1 cellular context compared by ENCODE assay signal in the genomic region with DNA sequence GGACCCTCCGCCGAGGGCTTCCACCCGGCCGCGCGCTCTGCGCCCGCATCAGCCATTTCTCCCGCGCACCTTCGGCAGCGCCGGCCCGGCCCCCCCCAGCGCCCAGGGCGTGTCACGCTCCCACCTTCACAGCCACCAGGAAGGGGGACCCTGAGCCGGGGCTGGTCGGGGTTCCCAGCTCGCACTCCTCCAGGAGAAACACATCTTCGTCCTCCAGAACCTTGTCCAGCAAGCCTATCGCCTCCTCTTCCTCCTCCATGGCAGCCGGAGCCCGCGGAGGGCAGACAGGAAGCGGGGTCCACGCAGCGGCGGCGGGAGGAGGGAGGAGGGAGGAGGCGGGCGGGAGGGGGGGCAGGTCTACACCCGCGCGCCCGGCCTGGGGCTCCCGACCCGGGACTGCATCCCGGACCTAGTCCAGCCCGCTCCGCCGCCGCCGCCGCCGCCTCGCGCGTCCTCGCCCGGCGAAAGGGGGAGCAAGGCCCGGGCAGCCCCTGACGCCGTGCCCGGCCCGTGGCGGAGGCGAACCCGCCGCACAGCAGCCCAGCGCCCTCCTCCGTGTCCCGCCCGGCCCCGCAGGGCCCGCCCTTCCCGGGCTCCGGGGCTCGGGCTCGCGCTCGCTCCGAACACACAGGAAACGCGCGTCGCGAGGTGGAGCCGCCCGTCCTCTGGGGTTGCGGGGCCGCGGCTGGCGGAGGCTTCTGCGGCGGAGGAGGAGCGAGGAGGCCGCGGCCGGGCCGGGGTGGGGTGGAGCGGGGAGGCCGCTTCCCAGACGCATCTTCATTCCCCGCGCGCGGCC.
TF ChIP-seq lines count a peak whose summit lies in the region.

No MANE protein-coding gene starts in this region.

TF ChIP-seq in HEK293, 187 proteins besides CTCF, POLR2A, EP300 and RAD21 (continued from another document and continues in another):
- TF ChIP-seq REST (tag by site-specific recombination; IDR thresholded peaks at IDR 0.05), result no peak
- TF ChIP-seq, protein P1, sequence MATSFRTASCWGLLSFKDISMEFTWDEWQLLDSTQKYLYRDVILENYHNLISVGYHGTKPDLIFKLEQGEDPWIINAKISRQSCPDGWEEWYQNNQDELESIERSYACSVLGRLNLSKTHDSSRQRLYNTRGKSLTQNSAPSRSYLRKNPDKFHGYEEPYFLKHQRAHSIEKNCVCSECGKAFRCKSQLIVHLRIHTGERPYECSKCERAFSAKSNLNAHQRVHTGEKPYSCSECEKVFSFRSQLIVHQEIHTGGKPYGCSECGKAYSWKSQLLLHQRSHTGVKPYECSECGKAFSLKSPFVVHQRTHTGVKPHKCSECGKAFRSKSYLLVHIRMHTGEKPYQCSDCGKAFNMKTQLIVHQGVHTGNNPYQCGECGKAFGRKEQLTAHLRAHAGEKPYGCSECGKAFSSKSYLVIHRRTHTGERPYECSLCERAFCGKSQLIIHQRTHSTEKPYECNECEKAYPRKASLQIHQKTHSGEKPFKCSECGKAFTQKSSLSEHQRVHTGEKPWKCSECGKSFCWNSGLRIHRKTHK (tag by site-specific recombination; IDR thresholded peaks at IDR 0.05), result no peak
- no peak for TF ChIP-seq ZSCAN16 (tag by site-specific recombination; IDR thresholded peaks at IDR 0.05)
- TF ChIP-seq ZNF184 (tag by site-specific recombination; IDR thresholded peaks at IDR 0.05), result no peak
- no peak for TF ChIP-seq ZNF600 (tag by site-specific recombination; IDR thresholded peaks at IDR 0.05)
- no peak for TF ChIP-seq ZNF521 (tag by site-specific recombination; IDR thresholded peaks at IDR 0.05)
- TF ChIP-seq YY1 (tag by site-specific recombination; IDR thresholded peaks at IDR 0.05), result peak; percentile 56; the same call in 1 of the 2 replicates
- TF ChIP-seq KLF16 (tag by site-specific recombination; IDR thresholded peaks at IDR 0.05), result no peak
- no peak for TF ChIP-seq ZEB2 (tag by site-specific recombination; IDR thresholded peaks at IDR 0.05)
- no peak for TF ChIP-seq ZFP37 (tag by site-specific recombination; IDR thresholded peaks at IDR 0.05)
- TF ChIP-seq ZNF530 (tag by site-specific recombination; IDR thresholded peaks at IDR 0.05; ENCODE audit: low read depth), result no peak
- TF ChIP-seq, protein P2, sequence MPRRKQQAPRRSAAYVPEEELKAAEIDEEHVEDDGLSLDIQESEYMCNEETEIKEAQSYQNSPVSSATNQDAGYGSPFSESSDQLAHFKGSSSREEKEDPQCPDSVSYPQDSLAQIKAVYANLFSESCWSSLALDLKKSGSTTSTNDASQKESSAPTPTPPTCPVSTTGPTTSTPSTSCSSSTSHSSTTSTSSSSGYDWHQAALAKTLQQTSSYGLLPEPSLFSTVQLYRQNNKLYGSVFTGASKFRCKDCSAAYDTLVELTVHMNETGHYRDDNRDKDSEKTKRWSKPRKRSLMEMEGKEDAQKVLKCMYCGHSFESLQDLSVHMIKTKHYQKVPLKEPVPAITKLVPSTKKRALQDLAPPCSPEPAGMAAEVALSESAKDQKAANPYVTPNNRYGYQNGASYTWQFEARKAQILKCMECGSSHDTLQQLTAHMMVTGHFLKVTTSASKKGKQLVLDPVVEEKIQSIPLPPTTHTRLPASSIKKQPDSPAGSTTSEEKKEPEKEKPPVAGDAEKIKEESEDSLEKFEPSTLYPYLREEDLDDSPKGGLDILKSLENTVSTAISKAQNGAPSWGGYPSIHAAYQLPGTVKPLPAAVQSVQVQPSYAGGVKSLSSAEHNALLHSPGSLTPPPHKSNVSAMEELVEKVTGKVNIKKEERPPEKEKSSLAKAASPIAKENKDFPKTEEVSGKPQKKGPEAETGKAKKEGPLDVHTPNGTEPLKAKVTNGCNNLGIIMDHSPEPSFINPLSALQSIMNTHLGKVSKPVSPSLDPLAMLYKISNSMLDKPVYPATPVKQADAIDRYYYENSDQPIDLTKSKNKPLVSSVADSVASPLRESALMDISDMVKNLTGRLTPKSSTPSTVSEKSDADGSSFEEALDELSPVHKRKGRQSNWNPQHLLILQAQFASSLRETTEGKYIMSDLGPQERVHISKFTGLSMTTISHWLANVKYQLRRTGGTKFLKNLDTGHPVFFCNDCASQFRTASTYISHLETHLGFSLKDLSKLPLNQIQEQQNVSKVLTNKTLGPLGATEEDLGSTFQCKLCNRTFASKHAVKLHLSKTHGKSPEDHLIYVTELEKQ (tag by site-specific recombination; IDR thresholded peaks at IDR 0.05; ENCODE audit: borderline replicate concordance), result no peak
- 0 out of 2 replicates have a peak, but pooled peaks have one; percentile 36 for TF ChIP-seq ZBTB10 (tag by site-specific recombination; IDR thresholded peaks at IDR 0.05)
- TF ChIP-seq ZNF548 (tag by site-specific recombination; IDR thresholded peaks at IDR 0.05), result no peak
- TF ChIP-seq REPIN1 (tag by site-specific recombination; IDR thresholded peaks at IDR 0.05; ENCODE audit: low read depth), result no peak
- TF ChIP-seq ZNF266 (tag by site-specific recombination; IDR thresholded peaks at IDR 0.05; ENCODE audit: low read depth), result no peak
- TF ChIP-seq ATF2 (tag by site-specific recombination; IDR thresholded peaks at IDR 0.05; ENCODE audit: low read depth), result no peak
- no peak for TF ChIP-seq ZNF202 (tag by site-specific recombination; IDR thresholded peaks at IDR 0.05; ENCODE audit: borderline replicate concordance)
- no peak for TF ChIP-seq RBAK (tag by site-specific recombination; IDR thresholded peaks at IDR 0.05)
- no peak for TF ChIP-seq KLF10 (tag by site-specific recombination; IDR thresholded peaks at IDR 0.05)
- TF ChIP-seq ZNF426 (tag by site-specific recombination; IDR thresholded peaks at IDR 0.05), result no peak
- no peak for TF ChIP-seq ZNF747 (tag by site-specific recombination; IDR thresholded peaks at IDR 0.05)
- no peak for TF ChIP-seq ZNF24 (tag by site-specific recombination; IDR thresholded peaks at IDR 0.05)
- no peak for TF ChIP-seq ZFP41 (tag by site-specific recombination; IDR thresholded peaks at IDR 0.05; ENCODE audit: borderline replicate concordance)
- TF ChIP-seq, protein P3, sequence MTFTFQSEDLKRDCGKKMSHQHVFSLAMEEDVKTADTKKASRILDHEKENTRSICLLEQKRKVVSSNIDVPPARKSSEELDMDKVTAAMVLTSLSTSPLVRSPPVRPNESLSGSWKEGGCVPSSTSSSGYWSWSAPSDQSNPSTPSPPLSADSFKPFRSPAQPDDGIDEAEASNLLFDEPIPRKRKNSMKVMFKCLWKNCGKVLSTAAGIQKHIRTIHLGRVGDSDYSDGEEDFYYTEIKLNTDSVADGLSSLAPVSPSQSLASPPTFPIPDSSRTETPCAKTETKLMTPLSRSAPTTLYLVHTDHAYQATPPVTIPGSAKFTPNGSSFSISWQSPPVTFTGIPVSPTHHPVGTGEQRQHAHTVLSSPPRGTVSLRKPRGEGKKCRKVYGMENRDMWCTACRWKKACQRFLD (tag by site-specific recombination; IDR thresholded peaks at IDR 0.05), result no peak
- TF ChIP-seq ZNF274 (IDR thresholded peaks at IDR 0.05; ENCODE audit: low read length), result no peak
- TF ChIP-seq ZNF274 (tag by site-specific recombination; IDR thresholded peaks at IDR 0.05; ENCODE audit: borderline replicate concordance), result no peak
- TF ChIP-seq ZNF302 (tag by site-specific recombination; IDR thresholded peaks at IDR 0.05; ENCODE audit: low read depth), result no peak
- no peak for TF ChIP-seq ZNF629 (tag by site-specific recombination; IDR thresholded peaks at IDR 0.05)
- no peak for TF ChIP-seq ZNF169 (tag by site-specific recombination; IDR thresholded peaks at IDR 0.05)
- no peak for TF ChIP-seq ZNF544 (tag by site-specific recombination; IDR thresholded peaks at IDR 0.05)
- TF ChIP-seq ZNF785 (tag by site-specific recombination; IDR thresholded peaks at IDR 0.05), result no peak
- 0 out of 2 replicates have a peak, but pooled peaks have one; percentile 15 for TF ChIP-seq ZSCAN30 (tag by site-specific recombination; IDR thresholded peaks at IDR 0.05)
- TF ChIP-seq ZNF677 (tag by site-specific recombination; IDR thresholded peaks at IDR 0.05), result no peak
- TF ChIP-seq ZNF777 (tag by site-specific recombination; IDR thresholded peaks at IDR 0.05; ENCODE audit: borderline replicate concordance), result no peak
- no peak; the same call in 1 of the 2 replicates for TF ChIP-seq ZBTB11 (tag by site-specific recombination; conservative IDR thresholded peaks at IDR 0.05; ENCODE audit: low read depth)
- TF ChIP-seq ZNF175 (tag by site-specific recombination; IDR thresholded peaks at IDR 0.05), result no peak
- no peak for TF ChIP-seq ZSCAN23 (tag by site-specific recombination; IDR thresholded peaks at IDR 0.05)
- TF ChIP-seq ZNF830 (tag by site-specific recombination; IDR thresholded peaks at IDR 0.05; ENCODE audit: low read depth), result no peak
- TF ChIP-seq ZNF433 (tag by site-specific recombination; IDR thresholded peaks at IDR 0.05; ENCODE audit: low read depth), result no peak
- no peak for TF ChIP-seq SP7 (tag by site-specific recombination; IDR thresholded peaks at IDR 0.05)
- TF ChIP-seq ZNF626 (tag by site-specific recombination; IDR thresholded peaks at IDR 0.05), result no peak
- TF ChIP-seq ZIC2 (tag by site-specific recombination; IDR thresholded peaks at IDR 0.05), result no peak
